Comparison of ENCODE assay signal across 17 cellular contexts in genomic region chr21:45695086-45695485, GRCh38. TPM values are rescaled to one million over a fixed set of nuclear protein-coding genes. Genes with fewer than 3 reads are reported as not detected.
DNase-seq lines count a peak whose midpoint lies in the region; ATAC-seq, FAIRE-seq and TF ChIP-seq lines count a peak whose summit lies in the region.
"Had no signal": no experiment of that assay in that cellular context is flagged by ENCODE, and none has a peak within 500 bp of the region (broad histone marks: within the 10 kb centered on the region; RNA-seq: fewer than 3 reads in every experiment).

No MANE protein-coding gene starts in this region.

- TF ChIP-seq POLR2A in HCT116 (IDR thresholded peaks at IDR 0.05; ENCODE audit: borderline replicate concordance, extremely low read depth, insufficient read depth, insufficient read length): no peak

- no peaks in the 10 kb centered on the region for H3K79me2 ChIP-seq in HCT116 (ENCODE audit: insufficient read depth, low read length)

- no peak for ATAC-seq in HCT116
- ATAC-seq in activated CD4-positive, alpha-beta T cell treated with anti-CD3 and anti-CD28 coated beads for 36 hours: no peak

- H4K20me1 ChIP-seq in HCT116 (ENCODE audit: insufficient read depth): no peaks in the 10 kb centered on the region

- no peak overlapping the region for H3K4me2 ChIP-seq in HCT116 (ENCODE audit: low read length)

- H3K9me3 ChIP-seq in HCT116 (ENCODE audit: control insufficient read depth in 1 of 2, insufficient read depth in 1 of 2, low read depth in 1 of 2, low read length in 2 of 2): no peaks in the 10 kb centered on the region

- no peak for FAIRE-seq in D721Med (lab: Jason Lieb, UNC)
- FAIRE-seq: RCC 7860, small intestine had no signal

- CTCF ChIA-PET in HCT116 (lab: Charles Lee): no interaction called here
- CTCF ChIA-PET in activated CD4-positive, alpha-beta T cell treated with anti-CD3 and anti-CD28 coated beads for 36 hours (lab: Charles Lee): no interaction called here

- in situ Hi-C loops in astrocyte of the cerebellum (cut with HindIII; ENCODE audit: low sequenced_read_pairs): no loop called here

- DNase-seq in D721Med (ENCODE audit: insufficient read length, low spot score) (no peak), HCT116 (ENCODE audit: low read depth, low spot score) (no peak), astrocyte of the cerebellum (ENCODE audit: low read depth) (no peak), iPS-NIHi11 (ENCODE audit: low spot score) (peak; percentile 28), NCI-H2196 (lab: John Stamatoyannopoulos, UW; ENCODE audit: unreplicated experiment) (no peak), NCI-H128 (lab: John Stamatoyannopoulos, UW; ENCODE audit: unreplicated experiment) (no peak), NCI-H526 treated with DMSO at 0.1 percent for 48 hours (lab: John Stamatoyannopoulos, UW) (no peak)
- DNase-seq in activated CD4-positive, alpha-beta T cell treated with anti-CD3 and anti-CD28 coated beads for 36 hours: no peak
- DNase-seq: activated gamma-delta T cell, anterior cingulate cortex, COR-L47, kidney glomerular epithelial cell, NCI-H187, small intestine had no signal

- no peaks in the 10 kb centered on the region for H3K4me1 ChIP-seq in HCT116 (ENCODE audit: control insufficient read depth in 1 of 2, insufficient read depth in 2 of 2, low read length in 2 of 2)

- peak; percentile 30; the same call in 1 of the 2 replicates for TF ChIP-seq RAD21 in HCT116 (IDR thresholded peaks at IDR 0.05; ENCODE audit: low read depth)

- H3K36me3 ChIP-seq in HCT116 (ENCODE audit: control insufficient read depth in 1 of 2, insufficient read depth in 2 of 2, low read length in 2 of 2): no peaks in the 10 kb centered on the region

- peaks cover 10% of the 10 kb centered on the region for H3K36me3 Mint-ChIP-seq in activated CD4-positive, alpha-beta T cell treated with anti-CD3 and anti-CD28 coated beads for 36 hours (ENCODE audit: low read depth)

- H2AFZ ChIP-seq in HCT116 (ENCODE audit: low read depth, low read length, poor library complexity, severe bottlenecking): no peak overlapping the region

- H3K9ac ChIP-seq in HCT116 (ENCODE audit: low read length): no peak overlapping the region

- H3K27me3 ChIP-seq in HCT116 (ENCODE audit: insufficient read depth, low read length): peaks cover 21% of the 10 kb centered on the region

- POLR2A ChIA-PET in HCT116 (lab: Charles Lee): no interaction called here
- POLR2A ChIA-PET in activated CD4-positive, alpha-beta T cell treated with anti-CD3 and anti-CD28 coated beads for 36 hours (lab: Charles Lee): no interaction called here

- peaks cover 11% of the 10 kb centered on the region for H3K9me3 Mint-ChIP-seq in activated CD4-positive, alpha-beta T cell treated with anti-CD3 and anti-CD28 coated beads for 36 hours (ENCODE audit: low read depth)

- no peak overlapping the region for H3K27ac Mint-ChIP-seq in activated CD4-positive, alpha-beta T cell treated with anti-CD3 and anti-CD28 coated beads for 36 hours
- H3K27ac Mint-ChIP-seq: T-helper 1 cell treated with Interleukin-12 subunit alpha and Interleukin-12 subunit beta and Interleukin-4 antibody, amounts not matched to agents 30 μg/mL and 1 μg/mL, for 36 hours had no signal

- H3K4me3 ChIP-seq in HCT116 (replicated peaks in 1 of 2; ENCODE audit: low read depth in 1 of 2, low read length in 2 of 2) (no peak overlapping the region), astrocyte of the cerebellum (ENCODE audit: low read depth, low read length) (no peak overlapping the region)
- H3K4me3 ChIP-seq: coronary artery had no signal

- no peak overlapping the region for H3K4me3 Mint-ChIP-seq in activated CD4-positive, alpha-beta T cell treated with anti-CD3 and anti-CD28 coated beads for 36 hours
- H3K4me3 Mint-ChIP-seq: T-helper 1 cell treated with Interleukin-12 subunit alpha and Interleukin-12 subunit beta and Interleukin-4 antibody, amounts not matched to agents 30 μg/mL and 1 μg/mL, for 36 hours had no signal

- BruUV-seq in HCT116 (replicated peaks; lab: Mats Ljungman, UMichigan): no TSS peak

- no peaks in the 10 kb centered on the region for H3K27me3 Mint-ChIP-seq in activated CD4-positive, alpha-beta T cell treated with anti-CD3 and anti-CD28 coated beads for 36 hours

- intact Hi-C loops in HCT116 (cut with micrococcal nuclease): no loop called here
- intact Hi-C loops in activated CD4-positive, alpha-beta T cell treated with anti-CD3 and anti-CD28 coated beads for 36 hours (cut with DNase I, micrococcal nuclease): loop anchor here (1.0 to 5.0 kb wide), 3 partner anchors 122 to 227 kb away; no protein-coding TSS in a partner anchor

- no peak overlapping the region for H3K27ac ChIP-seq in HCT116 (ENCODE audit: low read depth, low read length)
- H3K27ac ChIP-seq: coronary artery had no signal

- peak; percentile 61 for TF ChIP-seq CTCF in D721Med (IDR thresholded peaks at IDR 0.05; ENCODE audit: insufficient read depth, missing control alignments)
- no peak; a peak in 1 of 6 replicates for TF ChIP-seq CTCF in HCT116 (IDR thresholded peaks at IDR 0.05 in 2 of 3, conservative IDR thresholded peaks at IDR 0.05 in 1 of 3; ENCODE audit: borderline replicate concordance in 1 of 3, insufficient read depth in 1 of 3, low read depth in 2 of 3, low read length in 2 of 3)
- peak; percentile 16 for TF ChIP-seq CTCF in astrocyte of the cerebellum (IDR thresholded peaks at IDR 0.05; ENCODE audit: low read depth, low read length, missing control alignments)

- no peaks in the 10 kb centered on the region for H3K9me2 ChIP-seq in HCT116 (ENCODE audit: insufficient read depth)

- RAD21 ChIA-PET in HCT116 (lab: Charles Lee; ENCODE audit: low non-redundant PET in 1 of 2, low total read pairs in 2 of 2, uncharacterized antibody in 2 of 2, unreplicated experiment in 2 of 2): no interaction called here

- H3K4me1 Mint-ChIP-seq in activated CD4-positive, alpha-beta T cell treated with anti-CD3 and anti-CD28 coated beads for 36 hours: peaks cover 23% of the 10 kb centered on the region

TF ChIP-seq in HCT116, 20 proteins besides CTCF, POLR2A, EP300 and RAD21:
- TF ChIP-seq ZNF274 (IDR thresholded peaks at IDR 0.05; ENCODE audit: low read depth, low read length): no peak
TF ChIP-seq in HCT116: peak in this region for 0.

RNA-seq across cellular contexts. Expression of gene PCBP3, which starts 51.6 kb away (rescaled TPM):
- total RNA-seq in HCT116 (2021; ENCODE audit: unreplicated experiment): 3.1 TPM
- 1.6 and 1.7 TPM in 2 replicates for polyA plus RNA-seq in HCT116 (2012)
- 10 to 100 TPM; 12.2 to 13.2 TPM for total RNA-seq in activated CD4-positive, alpha-beta T cell treated with anti-CD3 and anti-CD28 coated beads for 36 hours

Comparison
In these comparisons a context has a peak if more than half of its experiments do, and no peak if none do; other contexts are left out.
1. CTCF ChIP-seq: peak in D721Med (single experiment) and astrocyte of the cerebellum (single experiment); none in HCT116 (0 of 3).